In the genomic region with DNA sequence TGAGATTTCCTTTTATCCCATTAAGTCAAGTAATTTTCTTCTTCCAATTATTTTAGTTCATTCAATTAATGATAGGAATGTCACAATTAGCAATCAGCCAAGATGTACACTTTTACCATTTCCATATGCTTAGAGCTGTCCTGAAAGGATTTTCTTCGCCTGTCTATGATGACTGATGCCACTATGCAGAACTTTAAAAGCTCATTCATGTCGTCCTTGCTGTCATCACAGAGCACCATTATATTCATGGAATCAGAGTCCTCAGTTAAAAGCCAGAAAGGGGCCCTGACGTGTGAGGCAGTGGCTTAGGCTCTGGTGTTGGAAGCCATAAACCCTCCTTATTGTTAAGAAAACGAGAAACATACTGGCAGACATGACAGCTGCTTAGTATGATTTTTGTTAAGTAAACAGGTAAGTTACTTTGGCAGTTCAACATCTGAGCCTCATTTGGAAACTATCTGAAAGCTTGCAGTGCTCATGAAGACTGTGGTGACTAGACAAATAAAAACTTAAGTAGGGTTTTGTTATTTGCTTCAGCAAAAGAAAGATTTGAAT, we compare ENCODE assay signal across 30 cellular contexts.
"Had no signal": no experiment of that assay in that cellular context is flagged by ENCODE, and none has a peak within 500 bp of the region (broad histone marks: within the 10 kb centered on the region; RNA-seq: fewer than 3 reads in every experiment).

No MANE protein-coding gene starts in this region.

- H3K9ac ChIP-seq: neural progenitor cell had no signal

- H2AFZ ChIP-seq: neural progenitor cell had no signal

- H3K27ac ChIP-seq: neural progenitor cell, pancreas, psoas muscle, right lobe of liver, skin epidermis, spleen, thoracic aorta, thyroid gland, tibial nerve, upper lobe of left lung, vagina had no signal

- H3K4me1 ChIP-seq: neural progenitor cell, psoas muscle, right lobe of liver, spleen, thyroid gland, upper lobe of left lung, vagina had no signal

- H3K4me3 ChIP-seq: neural progenitor cell, pancreas, psoas muscle, right lobe of liver, skin epidermis, smooth muscle cell, spleen, thoracic aorta, thyroid gland, tibial nerve, upper lobe of left lung, vagina had no signal

- ATAC-seq: naive thymus-derived CD8-positive, alpha-beta T cell; natural killer cell treated with Interleukin-12 subunit alpha and Interleukin-12 subunit beta and Interleukin-15 and Interleukin-18, amount 100 ng/mL, for 72 hours; pancreas; psoas muscle; right cardiac atrium; right lobe of liver; stimulated activated memory B cell treated with anti-CD40 and anti-IgM and Interleukin-4, amounts not matched to agents 10 μg/mL and 1 μg/mL and 100 μg/mL, for 72 hours; stimulated activated naive CD8-positive, alpha-beta T cell treated with anti-CD3 and anti-CD28 coated beads, Interleukin-15, amount 100 ng/mL, for 72 hours; stimulated activated naive CD8-positive, alpha-beta T cell treated with anti-CD3 and anti-CD28 coated beads, Interleukin-15, Interleukin-2, amounts not matched to agents 100 U/mL and 50 U/mL, for 24 hours had no signal

- FAIRE-seq: pancreas, urothelium cell line had no signal

- H3K9me3 ChIP-seq: pancreas, psoas muscle, right lobe of liver, spleen, thoracic aorta, thyroid gland, tibial nerve, upper lobe of left lung, vagina had no signal

- H3K4me2 ChIP-seq: neural progenitor cell, smooth muscle cell had no signal

- DNase-seq: naive B cell; naive thymus-derived CD8-positive, alpha-beta T cell; nephron progenitor cell; occipital lobe; pancreas; posterior cingulate gyrus; psoas muscle; right cardiac atrium; right lobe of liver; spleen; stimulated activated CD4-positive, alpha-beta T cell treated with anti-CD3 and anti-CD28 coated beads, Interleukin-12 subunit alpha, Interleukin-12 subunit beta, amount 100 ng/mL, for 4 hours; stimulated activated CD4-positive, alpha-beta T cell treated with anti-CD3 and anti-CD28 coated beads, Interleukin-1b, Interleukin-23, amount 100 ng/mL, for 48 hours; stimulated activated CD4-positive, alpha-beta T cell treated with anti-CD3 and anti-CD28 coated beads, Interleukin-4, amount 100 ng/mL, for 1 hour; stimulated activated CD4-positive, alpha-beta T cell treated with anti-CD3 and anti-CD28 coated beads, Interleukin-4, amount 100 ng/mL, for 4 hours; stimulated activated CD8-positive, alpha-beta memory T cell treated with anti-CD3 and anti-CD28 coated beads, Interleukin-4, amount 100 ng/mL, for 48 hours; stimulated activated naive CD4-positive, alpha-beta T cell; stimulated activated naive CD8-positive, alpha-beta T cell treated with anti-CD3 and anti-CD28 coated beads, Interleukin-15, amount 100 ng/mL, for 72 hours; stimulated activated naive CD8-positive, alpha-beta T cell treated with anti-CD3 and anti-CD28 coated beads, Interleukin-15, Interleukin-2, amounts not matched to agents 100 U/mL and 50 U/mL, for 24 hours; thyroid gland; trophoblast cell; upper lobe of left lung had no signal

- H3K27me3 ChIP-seq: neural progenitor cell, pancreas, right lobe of liver, spleen, thyroid gland, tibial nerve, upper lobe of left lung, vagina had no signal

- H3K36me3 ChIP-seq: neural progenitor cell, pancreas, right lobe of liver, spleen, thoracic aorta, thyroid gland, tibial nerve, upper lobe of left lung, vagina had no signal
